Comparison of ENCODE assay signal across 16 cellular contexts in the genomic region with DNA sequence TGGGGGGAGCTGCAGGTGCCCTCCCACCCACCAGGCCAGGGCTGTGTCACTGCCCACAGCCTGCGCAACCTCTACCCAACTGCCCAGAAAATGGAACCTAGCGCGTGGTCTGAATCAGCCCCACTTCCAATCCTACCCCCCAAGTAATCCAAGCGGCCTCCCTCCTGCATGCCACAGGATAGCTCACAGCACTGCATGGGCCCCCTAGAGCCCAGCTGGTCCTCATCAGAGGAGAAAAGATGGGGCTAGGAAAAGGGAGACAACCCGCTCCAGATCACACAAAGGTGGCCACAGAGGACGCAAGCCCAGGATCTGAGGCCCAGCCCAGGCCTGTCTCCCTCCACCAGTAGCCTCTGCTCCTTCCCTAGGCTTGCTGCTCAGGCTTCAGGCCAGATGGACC. TPM values are rescaled to one million over a fixed set of nuclear protein-coding genes. Genes with fewer than 3 reads are reported as not detected.
DNase-seq lines count a peak whose midpoint lies in the region; TF ChIP-seq lines count a peak whose summit lies in the region.
"Had no signal": no experiment of that assay in that cellular context is flagged by ENCODE, and none has a peak within 500 bp of the region (broad histone marks: within the 10 kb centered on the region; RNA-seq: fewer than 3 reads in every experiment).

No MANE protein-coding gene starts in this region.

- no peak overlapping the region for H2BK120ac ChIP-seq in trophoblast cell (ENCODE audit: insufficient read depth, low read length, poor library complexity)

- no peak overlapping the region for H4K8ac ChIP-seq in trophoblast cell (ENCODE audit: low read depth, low read length)

- H3K27me3 ChIP-seq in BLaER1 (no peaks in the 10 kb centered on the region; the same call in 1 of the 2 replicates), trophoblast cell (ENCODE audit: insufficient read depth, low read length) (peaks cover 3% of the 10 kb centered on the region)

- no peak overlapping the region for H4K91ac ChIP-seq in trophoblast cell (ENCODE audit: low read depth, low read length)

- no peak overlapping the region for H3K18ac ChIP-seq in trophoblast cell (ENCODE audit: low read length)

- H3K9ac ChIP-seq in BLaER1 (0 out of 2 replicates have a peak overlapping the region, but pooled peaks have one; percentile 15), trophoblast cell (ENCODE audit: low read length) (no peak overlapping the region)

- H3K36me3 ChIP-seq in BLaER1 (peaks cover 12% of the 10 kb centered on the region), trophoblast cell (ENCODE audit: control insufficient read depth in 1 of 2, insufficient read depth in 2 of 2, low read length in 2 of 2) (no peaks in the 10 kb centered on the region)

- H3K4ac ChIP-seq in trophoblast cell (ENCODE audit: low read depth, low read length), result no peak overlapping the region

- intact Hi-C loops in posterior vena cava (cut with DNase I), result no loop called here

- peak overlapping the region; percentile 59 for H2AK5ac ChIP-seq in trophoblast cell (ENCODE audit: low read length)

- peaks cover 68% of the 10 kb centered on the region for H4K20me1 ChIP-seq in BLaER1

- H3K4me3 ChIP-seq in BLaER1 (no peak overlapping the region), trophoblast cell (ENCODE audit: low read depth, low read length) (no peak overlapping the region)
- H3K4me3 ChIP-seq: GM12878, GM23338, HAP-1 had no signal

- no peak overlapping the region for H3K23ac ChIP-seq in trophoblast cell (ENCODE audit: low read length)

- H3K14ac ChIP-seq in trophoblast cell (ENCODE audit: low read length), result no peak overlapping the region

- no peak overlapping the region for H2BK12ac ChIP-seq in trophoblast cell (ENCODE audit: low read length)

- no peak overlapping the region for H2BK5ac ChIP-seq in trophoblast cell (ENCODE audit: low read depth, low read length, poor library complexity)

- H3K79me1 ChIP-seq in trophoblast cell (ENCODE audit: low read length), result peaks cover 14% of the 10 kb centered on the region

- no peak overlapping the region for H3K4me2 ChIP-seq in BLaER1
- no peak overlapping the region for H3K4me2 ChIP-seq in trophoblast cell (ENCODE audit: low read length)

- H3K27ac ChIP-seq in BLaER1 (no peak overlapping the region), RWPE1 (peak overlapping the region; percentile 44), trophoblast cell (ENCODE audit: low read depth, low read length) (no peak overlapping the region)

- no peak overlapping the region for H4K12ac ChIP-seq in trophoblast cell (ENCODE audit: low read depth, low read length)

- CTCF ChIA-PET in RWPE1 (lab: Yijun Ruan, JAX), result interaction anchor here (0.6 to 1.1 kb wide), 3 partner anchors 12 to 265 kb away, joined by 3 to 6 read pairs (median 5); no protein-coding TSS in a partner anchor

- no peak for TF ChIP-seq CTCF in RWPE1 (conservative IDR thresholded peaks at IDR 0.05; ENCODE audit: low read depth)

- H3K79me2 ChIP-seq in trophoblast cell (ENCODE audit: control insufficient read depth, insufficient read depth, low read length, poor library complexity), result peaks cover 2% of the 10 kb centered on the region

- WGBS in trophoblast cell (ENCODE audit: extremely low coverage, insufficient coverage, insufficient read length), result no CpG with 5 or more reads among the region's 6 CpGs

- POLR2A ChIA-PET in RWPE1 (lab: Yijun Ruan, JAX; ENCODE audit: low non-redundant PET), result no interaction called here

- DNase-seq in RWPE1 (ENCODE audit: low spot score), result no peak
- peak; percentile 19 for DNase-seq in cerebellar cortex (ENCODE audit: low spot score)
- no peak for DNase-seq in trophoblast cell
- DNase-seq in COLO668 (lab: John Stamatoyannopoulos, UW; ENCODE audit: unreplicated experiment), result no peak
- no peak for DNase-seq in posterior vena cava (ENCODE audit: low spot score)
- no peak for DNase-seq in foreskin melanocyte
- DNase-seq: 8988T; ACHN; C1 segment of cervical spinal cord; CD4-positive, alpha-beta T cell; DMS79; HFFc6 had no signal

- peaks cover 67% of the 10 kb centered on the region for H3K4me1 ChIP-seq in BLaER1
- peaks cover 37 to 45% of the 10 kb centered on the region in 2 experiments for H3K4me1 ChIP-seq in trophoblast cell (ENCODE audit: control insufficient read depth in 1 of 2, insufficient read depth in 2 of 2, low read length in 2 of 2)

- no peak overlapping the region for H2AFZ ChIP-seq in trophoblast cell (ENCODE audit: insufficient read depth, low read length, poor library complexity)
- H2AFZ ChIP-seq: GM23338 had no signal

- H3K9me3 ChIP-seq in BLaER1, result no peaks in the 10 kb centered on the region
- H3K9me3 ChIP-seq in trophoblast cell (ENCODE audit: insufficient read depth, low read depth, low read length), result peaks cover 4% of the 10 kb centered on the region
- H3K9me3 ChIP-seq: HAP-1 had no signal

RNA-seq across cellular contexts. Expression of a gene that starts 6.2 kb away (rescaled TPM):
- polyA plus RNA-seq in trophoblast cell (2013), result 9.6 and 10.2 TPM in 2 replicates
- total RNA-seq in posterior vena cava, result 1 to 10 TPM; 3.8 to 5.3 TPM

RNA-seq across cellular contexts. Expression of a gene that starts 54.2 kb away (rescaled TPM):
- 43.1 and 44.2 TPM in 2 replicates for polyA plus RNA-seq in trophoblast cell (2013)
- total RNA-seq in posterior vena cava, result 100 to 1,000 TPM in 1 of 2 donors, 10 to 100 TPM in 1; 93.3 to 179 TPM
- total RNA-seq: CD4-positive, alpha-beta T cell had no signal

RNA-seq across cellular contexts. Expression of a gene that starts 57.8 kb away (rescaled TPM):
- 0.83 and 0.87 TPM in 2 replicates for polyA plus RNA-seq in trophoblast cell (2013)
- 10 to 100 TPM; 13.5 to 23.0 TPM for total RNA-seq in posterior vena cava
